1 cellular context compared by ENCODE assay signal in the genomic region with DNA sequence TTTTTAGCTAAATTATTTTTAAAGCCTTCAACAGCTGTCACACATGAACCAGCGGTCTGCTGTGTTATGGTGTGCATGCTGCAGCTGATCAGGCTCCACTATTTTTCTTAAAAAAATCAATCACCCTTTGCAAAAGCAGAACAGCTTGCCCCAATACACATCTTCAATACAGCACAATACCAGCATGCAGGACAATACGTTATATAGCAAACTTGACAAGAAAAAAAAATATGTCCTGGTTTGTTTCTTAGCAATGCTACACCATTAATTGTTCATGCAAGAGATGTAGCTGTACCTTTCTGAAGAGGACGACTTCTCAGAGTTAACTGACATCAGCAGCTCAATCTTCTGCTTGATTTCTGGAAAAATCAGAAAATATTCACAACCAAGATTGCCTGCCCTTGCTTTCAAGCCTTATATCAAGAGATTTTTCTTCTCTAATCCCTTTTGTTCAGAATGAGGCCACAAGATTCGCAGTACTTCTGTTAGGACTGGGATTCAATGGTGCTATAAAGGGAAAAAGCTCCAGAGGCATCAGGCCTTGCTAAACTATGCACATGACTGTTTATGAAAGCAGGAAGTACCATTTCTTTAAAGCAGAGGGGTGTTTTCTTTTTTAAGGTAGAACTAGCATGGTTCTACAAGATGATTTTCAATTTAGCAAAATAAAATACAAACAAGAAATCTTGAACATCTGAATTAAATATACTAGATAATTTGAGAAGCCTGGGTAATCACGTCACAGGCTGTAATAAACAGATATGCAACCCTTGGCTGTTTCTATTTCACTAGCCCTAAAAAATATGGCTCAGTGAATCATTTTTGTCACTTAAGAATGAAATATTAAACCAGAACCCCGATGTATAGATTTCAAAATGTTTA.
TF ChIP-seq lines count a peak whose summit lies in the region.

No MANE protein-coding gene starts in this region.

TF ChIP-seq in SK-N-SH, 30 proteins besides CTCF, POLR2A, EP300 and RAD21 (continued from another document):
- TF ChIP-seq, protein P1, sequence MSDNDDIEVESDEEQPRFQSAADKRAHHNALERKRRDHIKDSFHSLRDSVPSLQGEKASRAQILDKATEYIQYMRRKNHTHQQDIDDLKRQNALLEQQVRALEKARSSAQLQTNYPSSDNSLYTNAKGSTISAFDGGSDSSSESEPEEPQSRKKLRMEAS (IDR thresholded peaks at IDR 0.05; ENCODE audit: low read depth): peak; percentile 62
- TF ChIP-seq MXI1 (IDR thresholded peaks at IDR 0.05; ENCODE audit: low read depth, low read length) (peak; percentile 88), ELF1 (IDR thresholded peaks at IDR 0.05) (no peak)
